In the genomic region with DNA sequence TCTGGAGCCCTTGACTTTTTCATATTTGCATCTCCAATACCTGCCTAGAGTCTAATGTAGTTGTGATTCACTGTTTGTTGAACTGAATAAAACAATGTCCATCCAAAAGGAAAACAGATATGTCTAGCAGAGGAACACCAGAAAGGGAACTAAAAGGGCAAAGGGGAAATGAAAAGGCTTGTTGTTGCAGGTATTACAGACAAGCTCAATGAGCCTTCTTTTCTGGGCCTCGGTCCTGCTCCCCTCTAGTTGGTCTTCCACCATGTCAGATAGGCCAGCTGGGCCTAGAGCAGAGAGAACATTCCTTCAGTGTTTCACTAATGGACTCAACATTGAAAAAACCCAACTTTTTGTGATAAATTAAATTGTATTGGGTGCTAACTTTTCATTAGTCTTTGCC, we compare ENCODE assay signal across 1 cellular context.
TF ChIP-seq lines count a peak whose summit lies in the region.

No MANE protein-coding gene starts in this region.

TF ChIP-seq in A549, 52 proteins besides CTCF, POLR2A, EP300 and RAD21:
- TF ChIP-seq E2F6 (IDR thresholded peaks at IDR 0.05; ENCODE audit: borderline replicate concordance, low read depth) (no peak), CHD4 (IDR thresholded peaks at IDR 0.05; ENCODE audit: borderline replicate concordance) (no peak), ZNF302 (CRISPR knock-in tag; IDR thresholded peaks at IDR 0.05) (no peak), FOXS1 (CRISPR knock-in tag; IDR thresholded peaks at IDR 0.05) (no peak), PHF8 (IDR thresholded peaks at IDR 0.05; ENCODE audit: borderline replicate concordance, low read depth) (no peak), ESRRA (IDR thresholded peaks at IDR 0.05; ENCODE audit: borderline replicate concordance, low read length) (no peak), HEYL (CRISPR knock-in tag; IDR thresholded peaks at IDR 0.05) (no peak), ZC3H11A (IDR thresholded peaks at IDR 0.05) (no peak), MAX (IDR thresholded peaks at IDR 0.05) (no peak), RFX5 (IDR thresholded peaks at IDR 0.05) (no peak), KDM1A (IDR thresholded peaks at IDR 0.05; ENCODE audit: low read depth) (no peak)
- TF ChIP-seq, protein P1, sequence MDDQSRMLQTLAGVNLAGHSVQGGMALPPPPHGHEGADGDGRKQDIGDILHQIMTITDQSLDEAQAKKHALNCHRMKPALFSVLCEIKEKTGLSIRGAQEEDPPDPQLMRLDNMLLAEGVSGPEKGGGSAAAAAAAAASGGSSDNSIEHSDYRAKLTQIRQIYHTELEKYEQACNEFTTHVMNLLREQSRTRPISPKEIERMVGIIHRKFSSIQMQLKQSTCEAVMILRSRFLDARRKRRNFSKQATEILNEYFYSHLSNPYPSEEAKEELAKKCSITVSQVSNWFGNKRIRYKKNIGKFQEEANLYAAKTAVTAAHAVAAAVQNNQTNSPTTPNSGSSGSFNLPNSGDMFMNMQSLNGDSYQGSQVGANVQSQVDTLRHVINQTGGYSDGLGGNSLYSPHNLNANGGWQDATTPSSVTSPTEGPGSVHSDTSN (IDR thresholded peaks at IDR 0.05), result no peak
